ENCODE assay signal across 33 cellular contexts in genomic region chr2:94939349-94939748, GRCh38.
"Had no signal": no experiment of that assay in that cellular context is flagged by ENCODE, and none has a peak within 500 bp of the region (broad histone marks: within the 10 kb centered on the region; RNA-seq: fewer than 3 reads in every experiment).

No MANE protein-coding gene starts in this region.

- H3K27me3 ChIP-seq: ascending aorta, body of pancreas, brain microvascular endothelial cell, breast epithelium, cardiac muscle cell had no signal

- H3K4me3 ChIP-seq: adrenal gland, ascending aorta, body of pancreas, breast epithelium, cardiac muscle cell had no signal

- DNase-seq: activated effector memory CD4-positive, alpha-beta T cell treated with anti-CD3 and anti-CD28 coated beads, Interleukin-2, amount 50 U/mL, for 16 hours; activated effector memory CD4-positive, alpha-beta T cell treated with Interleukin-2 at 50 U/mL for 16 hours; activated gamma-delta T cell; activated gamma-delta T cell treated with Interleukin-2 at 50 U/mL for 16 hours; activated naive CD4-positive, alpha-beta T cell; activated naive CD4-positive, alpha-beta T cell treated with anti-CD3 and anti-CD28 coated beads for 36 hours; activated naive CD4-positive, alpha-beta T cell treated with anti-CD3 and anti-CD28 coated beads, Interleukin-2, amount 10 ng/mL, durations not matched to agents 7 days and 5 days; activated naive CD4-positive, alpha-beta T cell treated with anti-CD3 and anti-CD28 coated beads, Interleukin-2, amount 50 U/mL, for 16 hours; activated naive CD4-positive, alpha-beta T cell treated with Interleukin-2 at 50 U/mL for 16 hours; activated naive CD8-positive, alpha-beta T cell treated with anti-CD3 and anti-CD28 coated beads for 36 hours; activated naive CD8-positive, alpha-beta T cell treated with anti-CD3 and anti-CD28 coated beads, Interleukin-2, amount 10 ng/mL, durations not matched to agents 7 days and 5 days; activated naive CD8-positive, alpha-beta T cell treated with anti-CD3 and anti-CD28 coated beads, Interleukin-2, amount 50 U/mL, for 24 hours; activated T-cell treated with anti-CD3 and anti-CD28 coated beads, Interleukin-2, amount 50 U/mL, for 4 hours; activated T-cell treated with anti-CD3 and anti-CD28 coated beads, Interleukin-2, amount 50 U/mL, for 48 hours; activated T-cell treated with anti-CD3 and anti-CD28 coated beads, Interleukin-2, amount 50 U/mL, for 72 hours; adrenal gland; amniotic stem cell; amygdala; anterior cingulate cortex; aorta; body of pancreas; brain microvascular endothelial cell; caudate nucleus; central memory CD4-positive, alpha-beta T cell; cerebellar nuclear complex had no signal

- FAIRE-seq: astrocyte, bronchial epithelial cell, colon had no signal

- H3K9me3 ChIP-seq: adrenal gland, ascending aorta, body of pancreas, breast epithelium had no signal

- H3K27ac ChIP-seq: adrenal gland, ascending aorta, body of pancreas, brain microvascular endothelial cell, breast epithelium, cardiac muscle cell had no signal

- ATAC-seq: activated naive CD4-positive, alpha-beta T cell treated with anti-CD3 and anti-CD28 coated beads, Interleukin-2, amount 50 U/mL, for 72 hours; activated naive CD8-positive, alpha-beta T cell treated with anti-CD3 and anti-CD28 coated beads, Interleukin-2, amount 50 U/mL, for 24 hours; activated T-cell treated with anti-CD3 and anti-CD28 coated beads, Interleukin-2, amount 50 U/mL, for 4 hours; activated T-cell treated with anti-CD3 and anti-CD28 coated beads, Interleukin-2, amount 50 U/mL, for 72 hours; activated T-helper 17 cell treated with anti-CD3 and anti-CD28 coated beads, Interleukin-2, amount 50 U/mL, for 72 hours; body of pancreas had no signal

- H3K4me1 ChIP-seq: adrenal gland, ascending aorta, body of pancreas, breast epithelium had no signal

- H3K36me3 ChIP-seq: adrenal gland, ascending aorta, brain microvascular endothelial cell, breast epithelium, cardiac muscle cell had no signal
